Comparison of ENCODE assay signal across 16 cellular contexts in genomic region chr15:36785396-36785795, GRCh38.
"Had no signal": no experiment of that assay in that cellular context is flagged by ENCODE, and none has a peak within 500 bp of the region (broad histone marks: within the 10 kb centered on the region; RNA-seq: fewer than 3 reads in every experiment).

No MANE protein-coding gene starts in this region.

- H3K4me3 ChIP-seq: gastrocnemius medialis, right atrium auricular region, suprapubic skin, thyroid gland, uterus had no signal

- H3K9me3 ChIP-seq: gastrocnemius medialis, right atrium auricular region, suprapubic skin, thyroid gland, uterus had no signal

- H3K36me3 ChIP-seq: gastrocnemius medialis, right atrium auricular region, suprapubic skin, thyroid gland, uterus had no signal

- H3K27me3 Mint-ChIP-seq: naive thymus-derived CD4-positive, alpha-beta T cell; type B pancreatic cell had no signal

- H3K36me3 Mint-ChIP-seq: stimulated activated effector memory CD8-positive, alpha-beta T cell treated with anti-CD3 and anti-CD28 coated beads, Interleukin-12 subunit alpha, Interleukin-12 subunit beta, amount 100 ng/mL, for 72 hours; type B pancreatic cell had no signal

- ATAC-seq: esophagus mucosa; gastrocnemius medialis; naive thymus-derived CD4-positive, alpha-beta T cell; stimulated activated effector memory CD8-positive, alpha-beta T cell treated with anti-CD3 and anti-CD28 coated beads, Interleukin-12 subunit alpha, Interleukin-12 subunit beta, amount 100 ng/mL, for 72 hours; stimulated activated naive CD8-positive, alpha-beta T cell treated with anti-CD3 and anti-CD28 coated beads, Interleukin-15, Interleukin-2, amounts not matched to agents 100 U/mL and 50 U/mL, for 24 hours had no signal

- H3K27ac Mint-ChIP-seq: naive thymus-derived CD4-positive, alpha-beta T cell; nephron progenitor cell; stimulated activated effector memory CD8-positive, alpha-beta T cell treated with anti-CD3 and anti-CD28 coated beads, Interleukin-12 subunit alpha, Interleukin-12 subunit beta, amount 100 ng/mL, for 72 hours; type B pancreatic cell had no signal

- H3K4me3 Mint-ChIP-seq: nephron progenitor cell; stimulated activated effector memory CD8-positive, alpha-beta T cell treated with anti-CD3 and anti-CD28 coated beads, Interleukin-12 subunit alpha, Interleukin-12 subunit beta, amount 100 ng/mL, for 72 hours; type B pancreatic cell had no signal

- H3K9me3 Mint-ChIP-seq: nephron progenitor cell; stimulated activated effector memory CD8-positive, alpha-beta T cell treated with anti-CD3 and anti-CD28 coated beads, Interleukin-12 subunit alpha, Interleukin-12 subunit beta, amount 100 ng/mL, for 72 hours; type B pancreatic cell had no signal

- DNase-seq: effector memory CD4-positive, alpha-beta T cell; gastrocnemius medialis; islet precursor cell; left ventricle myocardium superior; naive thymus-derived CD4-positive, alpha-beta T cell; nephron progenitor cell; stimulated activated CD4-positive, alpha-beta T cell treated with anti-CD3 and anti-CD28 coated beads, Interleukin-4, amount 100 ng/mL, for 1 hour; stimulated activated CD8-positive, alpha-beta memory T cell treated with anti-CD3 and anti-CD28 coated beads, Interleukin-4, amount 100 ng/mL, for 48 hours; stimulated activated naive CD8-positive, alpha-beta T cell treated with anti-CD3 and anti-CD28 coated beads, Interleukin-15, Interleukin-2, amounts not matched to agents 100 U/mL and 50 U/mL, for 24 hours; thyroid gland; uterus had no signal

- H3K4me1 ChIP-seq: gastrocnemius medialis, right atrium auricular region, suprapubic skin, thyroid gland, uterus had no signal

- H3K27ac ChIP-seq: gastrocnemius medialis, right atrium auricular region, suprapubic skin, thyroid gland, uterus had no signal

- H3K27me3 ChIP-seq: gastrocnemius medialis, right atrium auricular region, suprapubic skin, thyroid gland, uterus had no signal
